In genomic region chrX:148609766-148610698, GRCh38 we compare ENCODE assay signal across 9 cellular contexts.
DNase-seq lines count a peak whose midpoint lies in the region; ATAC-seq and TF ChIP-seq lines count a peak whose summit lies in the region.
"Had no signal": no experiment of that assay in that cellular context is flagged by ENCODE, and none has a peak within 500 bp of the region (broad histone marks: within the 10 kb centered on the region; RNA-seq: fewer than 3 reads in every experiment).

No MANE protein-coding gene starts in this region.

- H3K4me1 ChIP-seq in BLaER1 treated with 17β-estradiol and CSF1 and Interleukin-3, amounts not matched to agents 10 nM and 100 nM, result peaks cover 13 to 36% (median 18%) of the 10 kb centered on the region in 10 experiments
- H3K4me1 ChIP-seq: parathyroid adenoma had no signal

- H3K36me3 ChIP-seq in BLaER1 treated with 17β-estradiol and CSF1 and Interleukin-3, amounts not matched to agents 10 nM and 100 nM, result peaks cover 0 to 54% (median 11%) of the 10 kb centered on the region in 11 experiments; a peak in 12 of 22 replicates

- ATAC-seq in GM19324 (IDR thresholded peaks at IDR 0.05; ENCODE audit: low FRiP score, unreplicated experiment) (peak; percentile 77), HG03135 (IDR thresholded peaks at IDR 0.05; ENCODE audit: unreplicated experiment) (peak; percentile 68), T-helper 17 cell (peak; percentile 21), SK-N-SH treated with all-trans-retinoic acid at 6 μM for 48 hours (no peak)
- peak; percentile 83 for ATAC-seq in stimulated activated naive CD8-positive, alpha-beta T cell treated with anti-CD3 and anti-CD28 coated beads, Interleukin-15, Interleukin-2, amounts not matched to agents 100 U/mL and 50 U/mL, for 24 hours

- H3K9ac ChIP-seq in BLaER1 treated with 17β-estradiol and CSF1 and Interleukin-3, amounts not matched to agents 10 nM and 100 nM, result peak overlapping the region in 3 of 11 experiments; percentile 40 to 61 (median 54); a peak in 4 of 22 replicates
- H3K9ac ChIP-seq: parathyroid adenoma had no signal

- H3K36me3 Mint-ChIP-seq in T-helper 17 cell (ENCODE audit: low read depth), result no peaks in the 10 kb centered on the region

- H3K27ac ChIP-seq in BLaER1 treated with 17β-estradiol and CSF1 and Interleukin-3, amounts not matched to agents 10 nM and 100 nM, result peak overlapping the region in 9 of 11 experiments; percentile 29 to 71 (median 58); a peak in 17 of 22 replicates
- H3K27ac ChIP-seq: parathyroid adenoma had no signal

- H3K4me2 ChIP-seq in BLaER1 treated with 17β-estradiol and CSF1 and Interleukin-3, amounts not matched to agents 10 nM and 100 nM, result peak overlapping the region; percentile 27 to 79 (median 58)

- H3K4me1 Mint-ChIP-seq in T-helper 17 cell, result no peaks in the 10 kb centered on the region

- H3K4me3 Mint-ChIP-seq in T-helper 17 cell, result no peak overlapping the region

- H4K20me1 ChIP-seq in BLaER1 treated with 17β-estradiol and CSF1 and Interleukin-3, amounts not matched to agents 10 nM and 100 nM, result peaks cover 0 to 57% (median 0%) of the 10 kb centered on the region in 11 experiments; a peak in 6 of 22 replicates

- DNase-seq in T-helper 17 cell (no peak), AG08395 (ENCODE audit: low spot score) (no peak), HPDE6-E6E7 (ENCODE audit: extremely low spot score) (no peak)
- DNase-seq in stimulated activated naive CD8-positive, alpha-beta T cell treated with anti-CD3 and anti-CD28 coated beads, Interleukin-15, Interleukin-2, amounts not matched to agents 100 U/mL and 50 U/mL, for 24 hours, result peak; percentile 4

- peak overlapping the region in 5 of 10 experiments; percentile 5 to 50 (median 32); a peak in 5 of 20 replicates for H3K4me3 ChIP-seq in BLaER1 treated with 17β-estradiol and CSF1 and Interleukin-3, amounts not matched to agents 10 nM and 100 nM

- H3K27ac Mint-ChIP-seq in T-helper 17 cell, result no peak overlapping the region

- H3K27me3 Mint-ChIP-seq in T-helper 17 cell, result no peaks in the 10 kb centered on the region

- peaks cover 13 to 55% (median 40%) of the 10 kb centered on the region in 11 experiments for H3K9me3 ChIP-seq in BLaER1 treated with 17β-estradiol and CSF1 and Interleukin-3, amounts not matched to agents 10 nM and 100 nM (replicated peaks in 1 of 11)
- no peaks in the 10 kb centered on the region for H3K9me3 ChIP-seq in T-helper 17 cell (ENCODE audit: control insufficient read depth, low read length, poor library complexity, severe bottlenecking)

- no peaks in the 10 kb centered on the region for H3K27me3 ChIP-seq in BLaER1 treated with 17β-estradiol and CSF1 and Interleukin-3, amounts not matched to agents 10 nM and 100 nM

TF ChIP-seq in SK-N-SH treated with all-trans-retinoic acid at 6 μM for 48 hours, 23 proteins besides CTCF, POLR2A, EP300 and RAD21:
- no peak for TF ChIP-seq POU6F1 (CRISPR knock-in tag; IDR thresholded peaks at IDR 0.05; ENCODE audit: borderline replicate concordance, low read depth)
- no peak for TF ChIP-seq ZNF8 (CRISPR knock-in tag; IDR thresholded peaks at IDR 0.05)
- TF ChIP-seq CSDC2 (CRISPR knock-in tag; IDR thresholded peaks at IDR 0.05), result no peak
- no peak for TF ChIP-seq CREB5 (CRISPR knock-in tag; IDR thresholded peaks at IDR 0.05; ENCODE audit: low read depth)
- no peak for TF ChIP-seq CSRNP3 (CRISPR knock-in tag; IDR thresholded peaks at IDR 0.05)
- no peak for TF ChIP-seq OSR1 (CRISPR knock-in tag; IDR thresholded peaks at IDR 0.05)
